Comparison of ENCODE assay signal across 22 cellular contexts in the genomic region with DNA sequence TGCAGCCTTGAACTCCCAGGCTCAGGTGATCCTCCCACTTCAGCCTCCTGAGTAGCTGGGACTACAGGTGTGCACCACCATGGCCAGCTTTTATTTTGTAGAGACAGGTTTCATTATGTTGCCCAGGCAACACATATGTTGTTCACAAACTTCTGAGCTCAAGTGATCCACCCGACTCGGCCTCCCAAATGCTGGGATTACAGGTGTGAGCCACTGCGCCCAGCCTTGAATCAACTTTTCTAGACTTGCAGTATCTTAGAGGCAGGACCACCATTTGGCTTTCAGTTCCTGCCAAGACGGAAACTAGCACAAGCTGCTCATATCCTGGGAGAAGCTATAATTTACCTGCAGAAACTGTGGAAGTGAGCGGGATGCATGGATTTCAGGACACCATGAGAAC. TPM values are rescaled to one million over a fixed set of nuclear protein-coding genes. Genes with fewer than 3 reads are reported as not detected.
DNase-seq lines count a peak whose midpoint lies in the region; ATAC-seq and TF ChIP-seq lines count a peak whose summit lies in the region.
"Had no signal": no experiment of that assay in that cellular context is flagged by ENCODE, and none has a peak within 500 bp of the region (broad histone marks: within the 10 kb centered on the region; RNA-seq: fewer than 3 reads in every experiment).

No MANE protein-coding gene starts in this region.

- TF ChIP-seq POLR2A in erythroblast (IDR thresholded peaks at IDR 0.05; ENCODE audit: low read length): no peak

- CTCF ChIA-PET in activated CD8-positive, alpha-beta memory T cell treated with anti-CD3 and anti-CD28 coated beads, Interleukin-2, amount 10 ng/mL, durations not matched to agents 7 days and 5 days (lab: Charles Lee): no interaction called here

- H3K4me1 Mint-ChIP-seq in activated CD8-positive, alpha-beta memory T cell treated with anti-CD3 and anti-CD28 coated beads, Interleukin-2, amount 10 ng/mL, durations not matched to agents 7 days and 5 days: no peaks in the 10 kb centered on the region
- H3K4me1 Mint-ChIP-seq: B cell had no signal

- no peaks in the 10 kb centered on the region for H3K27me3 Mint-ChIP-seq in activated CD8-positive, alpha-beta memory T cell treated with anti-CD3 and anti-CD28 coated beads, Interleukin-2, amount 10 ng/mL, durations not matched to agents 7 days and 5 days
- H3K27me3 Mint-ChIP-seq: B cell had no signal

- intact Hi-C loops in sciatic nerve (cut with DNase I): no loop called here

- H3K27ac Mint-ChIP-seq in activated CD8-positive, alpha-beta memory T cell treated with anti-CD3 and anti-CD28 coated beads, Interleukin-2, amount 10 ng/mL, durations not matched to agents 7 days and 5 days: no peak overlapping the region
- H3K27ac Mint-ChIP-seq: B cell had no signal

- ATAC-seq in activated CD8-positive, alpha-beta memory T cell treated with anti-CD3 and anti-CD28 coated beads, Interleukin-2, amount 10 ng/mL, durations not matched to agents 7 days and 5 days: no peak
- ATAC-seq in sciatic nerve: no peak
- ATAC-seq: Right ventricle myocardium inferior had no signal

- H3K36me3 Mint-ChIP-seq in activated CD8-positive, alpha-beta memory T cell treated with anti-CD3 and anti-CD28 coated beads, Interleukin-2, amount 10 ng/mL, durations not matched to agents 7 days and 5 days: no peaks in the 10 kb centered on the region

- H3K4me3 Mint-ChIP-seq in activated CD8-positive, alpha-beta memory T cell treated with anti-CD3 and anti-CD28 coated beads, Interleukin-2, amount 10 ng/mL, durations not matched to agents 7 days and 5 days: no peak overlapping the region
- H3K4me3 Mint-ChIP-seq: B cell had no signal

- TF ChIP-seq CTCF in GM20000 (IDR thresholded peaks at IDR 0.05; ENCODE audit: extremely low read depth, missing control alignments): no peak

- no peaks in the 10 kb centered on the region for H3K9me3 Mint-ChIP-seq in activated CD8-positive, alpha-beta memory T cell treated with anti-CD3 and anti-CD28 coated beads, Interleukin-2, amount 10 ng/mL, durations not matched to agents 7 days and 5 days (ENCODE audit: low read depth)

- peak; percentile 6 for DNase-seq in activated CD8-positive, alpha-beta memory T cell treated with anti-CD3 and anti-CD28 coated beads, Interleukin-2, amount 50 U/mL, for 48 hours
- DNase-seq in activated CD8-positive, alpha-beta memory T cell treated with anti-CD3 and anti-CD28 coated beads, Interleukin-2, amount 10 ng/mL, durations not matched to agents 7 days and 5 days: no peak
- DNase-seq in GM20000 (ENCODE audit: low spot score) (peak; percentile 2), islet precursor cell (peak; percentile 32), sciatic nerve (ENCODE audit: low spot score) (peak; percentile 26), erythroblast (lab: John Stamatoyannopoulos, UW) (no peak), HCEC 1CT (no peak)
- DNase-seq in NK-92 treated with Interleukin-12 subunit alpha and Interleukin-12 subunit beta, amount 100 ng/mL, for 24 hours (lab: John Stamatoyannopoulos, UW): no peak
- DNase-seq: DMS153, DND-41, KG1, MG63, NCI-H1105 treated with DMSO at 0.1 percent for 48 hours, NCI-H2029, NCI-H446, NCI-H524 treated with DMSO at 0.1 percent for 48 hours, NCI-H774, PC-9, SJCRH30 had no signal

RNA-seq across cellular contexts. Expression of a gene that starts 19.9 kb away (rescaled TPM):
- total RNA-seq in activated CD8-positive, alpha-beta memory T cell treated with anti-CD3 and anti-CD28 coated beads, Interleukin-2, amount 10 ng/mL, durations not matched to agents 7 days and 5 days: under 1 TPM; 0.09 to 0.40 TPM
- 8.1 TPM for total RNA-seq in sciatic nerve
- total RNA-seq: RPMI7951 had no signal

Comparison
In these comparisons a context has a peak if more than half of its experiments do, and no peak if none do; other contexts are left out.
1. DNase-seq: peak in activated CD8-positive, alpha-beta memory T cell treated with anti-CD3 and anti-CD28 coated beads, Interleukin-2, amount 50 U/mL, for 48 hours (single experiment), GM20000 (single experiment), islet precursor cell (single experiment) and sciatic nerve (single experiment); none in activated CD8-positive, alpha-beta memory T cell treated with anti-CD3 and anti-CD28 coated beads, Interleukin-2, amount 10 ng/mL, durations not matched to agents 7 days and 5 days (single experiment), erythroblast (0 of 2), NK-92 treated with Interleukin-12 subunit alpha and Interleukin-12 subunit beta, amount 100 ng/mL, for 24 hours (single experiment) and HCEC 1CT (single experiment).